Comparison of ENCODE assay signal across 24 cellular contexts in genomic region chr5:75018805-75019587, GRCh38.
"Had no signal": no experiment of that assay in that cellular context is flagged by ENCODE, and none has a peak within 500 bp of the region (broad histone marks: within the 10 kb centered on the region; RNA-seq: fewer than 3 reads in every experiment).

No MANE protein-coding gene starts in this region.

- DNase-seq: activated CD4-positive, alpha-beta T cell treated with anti-CD3 and anti-CD28 coated beads, Interleukin-2, amount 50 U/mL, for 1 hour; activated CD4-positive, CD25-positive, alpha-beta regulatory T cell treated with anti-CD3 and anti-CD28 coated beads, Interleukin-2, amount 50 U/mL, for 72 hours; activated CD8-positive, alpha-beta T cell treated with anti-CD3 and anti-CD28 coated beads, Interleukin-2, amount 10 ng/mL, durations not matched to agents 7 days and 5 days; activated gamma-delta T cell; aorta; effector CD4-positive, alpha-beta T cell; erythroblast; gastrocnemius medialis; hypothalamus; left cardiac atrium; psoas muscle; stimulated activated CD4-positive, alpha-beta T cell treated with anti-CD3 and anti-CD28 coated beads, Interleukin-12 subunit alpha, Interleukin-12 subunit beta, amount 100 ng/mL, for 4 hours; stimulated activated CD4-positive, alpha-beta T cell treated with anti-CD3 and anti-CD28 coated beads, Interleukin-4, amount 100 ng/mL, for 4 hours; substantia nigra; tibial artery had no signal

- H3K36me3 Mint-ChIP-seq: activated naive CD4-positive, alpha-beta T cell treated with anti-CD3 and anti-CD28 coated beads, Interleukin-2, amount 50 U/mL, for 24 hours; brain; memory B cell had no signal

- H3K9me3 Mint-ChIP-seq: activated naive CD4-positive, alpha-beta T cell treated with anti-CD3 and anti-CD28 coated beads, Interleukin-2, amount 50 U/mL, for 24 hours; activated T-helper 1 cell treated with anti-CD3 and anti-CD28 coated beads, Interleukin-12 subunit alpha, Interleukin-12 subunit beta, Interleukin-2, Interleukin-4 antibody, amounts not matched to agents 30 ng/mL and 10 ng/mL and 1 ng/mL, durations not matched to agents 14 hours and 24 hours and 36 hours; dendritic cell treated with granulocyte-macrophage colony-stimulating factor and Interleukin-4, amounts not matched to agents 40 ng/mL and 50 ng/mL, for 4 days; nephron; stimulated activated naive CD8-positive, alpha-beta T cell treated with anti-CD3 and anti-CD28 coated beads, Interleukin-15, Interleukin-2, amounts not matched to agents 100 ng/mL and 50 ng/mL, for 24 hours had no signal

- H3K4me1 Mint-ChIP-seq: brain, memory B cell, nephron had no signal

- H3K4me3 Mint-ChIP-seq: activated CD8-positive, alpha-beta T cell treated with anti-CD3 and anti-CD28 coated beads, Interleukin-2, amount 10 ng/mL, durations not matched to agents 7 days and 5 days; activated naive CD4-positive, alpha-beta T cell treated with anti-CD3 and anti-CD28 coated beads, Interleukin-2, amount 50 U/mL, for 24 hours; activated T-helper 1 cell treated with anti-CD3 and anti-CD28 coated beads, Interleukin-12 subunit alpha, Interleukin-12 subunit beta, Interleukin-2, Interleukin-4 antibody, amounts not matched to agents 30 ng/mL and 10 ng/mL and 1 ng/mL, durations not matched to agents 14 hours and 24 hours and 36 hours; brain; dendritic cell treated with granulocyte-macrophage colony-stimulating factor and Interleukin-4, amounts not matched to agents 40 ng/mL and 50 ng/mL, for 4 days; memory B cell; nephron; stimulated activated naive CD8-positive, alpha-beta T cell treated with anti-CD3 and anti-CD28 coated beads, Interleukin-15, Interleukin-2, amounts not matched to agents 100 ng/mL and 50 ng/mL, for 24 hours had no signal

- ATAC-seq: activated CD8-positive, alpha-beta T cell treated with anti-CD3 and anti-CD28 coated beads, Interleukin-2, amount 10 ng/mL, durations not matched to agents 7 days and 5 days; gastrocnemius medialis; left cardiac atrium; psoas muscle had no signal

- H3K27me3 Mint-ChIP-seq: activated naive CD4-positive, alpha-beta T cell treated with anti-CD3 and anti-CD28 coated beads, Interleukin-2, amount 50 U/mL, for 24 hours; dendritic cell treated with granulocyte-macrophage colony-stimulating factor and Interleukin-4, amounts not matched to agents 40 ng/mL and 50 ng/mL, for 4 days; stimulated activated naive CD8-positive, alpha-beta T cell treated with anti-CD3 and anti-CD28 coated beads, Interleukin-15, Interleukin-2, amounts not matched to agents 100 ng/mL and 50 ng/mL, for 24 hours had no signal

- H3K27ac Mint-ChIP-seq: activated CD8-positive, alpha-beta T cell treated with anti-CD3 and anti-CD28 coated beads, Interleukin-2, amount 10 ng/mL, durations not matched to agents 7 days and 5 days; activated naive CD4-positive, alpha-beta T cell treated with anti-CD3 and anti-CD28 coated beads, Interleukin-2, amount 50 U/mL, for 24 hours; activated T-helper 1 cell treated with anti-CD3 and anti-CD28 coated beads, Interleukin-12 subunit alpha, Interleukin-12 subunit beta, Interleukin-2, Interleukin-4 antibody, amounts not matched to agents 30 ng/mL and 10 ng/mL and 1 ng/mL, durations not matched to agents 14 hours and 24 hours and 36 hours; brain; dendritic cell treated with granulocyte-macrophage colony-stimulating factor and Interleukin-4, amounts not matched to agents 40 ng/mL and 50 ng/mL, for 4 days; memory B cell; nephron; stimulated activated naive CD8-positive, alpha-beta T cell treated with anti-CD3 and anti-CD28 coated beads, Interleukin-15, Interleukin-2, amounts not matched to agents 100 ng/mL and 50 ng/mL, for 24 hours had no signal

- H3K4me3 ChIP-seq: gastrocnemius medialis, pancreas, psoas muscle, right atrium auricular region, tibial artery had no signal
